Comparison of ENCODE assay signal across 1 cellular context in genomic region chr9:108671794-108672193, GRCh38.
TF ChIP-seq lines count a peak whose summit lies in the region.

No MANE protein-coding gene starts in this region.

TF ChIP-seq in WTC11, 78 proteins besides CTCF, POLR2A, EP300 and RAD21 (continued from another document):
- TF ChIP-seq, protein P1, sequence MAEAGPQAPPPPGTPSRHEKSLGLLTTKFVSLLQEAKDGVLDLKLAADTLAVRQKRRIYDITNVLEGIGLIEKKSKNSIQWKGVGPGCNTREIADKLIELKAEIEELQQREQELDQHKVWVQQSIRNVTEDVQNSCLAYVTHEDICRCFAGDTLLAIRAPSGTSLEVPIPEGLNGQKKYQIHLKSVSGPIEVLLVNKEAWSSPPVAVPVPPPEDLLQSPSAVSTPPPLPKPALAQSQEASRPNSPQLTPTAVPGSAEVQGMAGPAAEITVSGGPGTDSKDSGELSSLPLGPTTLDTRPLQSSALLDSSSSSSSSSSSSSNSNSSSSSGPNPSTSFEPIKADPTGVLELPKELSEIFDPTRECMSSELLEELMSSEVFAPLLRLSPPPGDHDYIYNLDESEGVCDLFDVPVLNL (CRISPR knock-in tag; IDR thresholded peaks at IDR 0.05; ENCODE audit: borderline replicate concordance, low read depth), result no peak
- TF ChIP-seq, protein P2, sequence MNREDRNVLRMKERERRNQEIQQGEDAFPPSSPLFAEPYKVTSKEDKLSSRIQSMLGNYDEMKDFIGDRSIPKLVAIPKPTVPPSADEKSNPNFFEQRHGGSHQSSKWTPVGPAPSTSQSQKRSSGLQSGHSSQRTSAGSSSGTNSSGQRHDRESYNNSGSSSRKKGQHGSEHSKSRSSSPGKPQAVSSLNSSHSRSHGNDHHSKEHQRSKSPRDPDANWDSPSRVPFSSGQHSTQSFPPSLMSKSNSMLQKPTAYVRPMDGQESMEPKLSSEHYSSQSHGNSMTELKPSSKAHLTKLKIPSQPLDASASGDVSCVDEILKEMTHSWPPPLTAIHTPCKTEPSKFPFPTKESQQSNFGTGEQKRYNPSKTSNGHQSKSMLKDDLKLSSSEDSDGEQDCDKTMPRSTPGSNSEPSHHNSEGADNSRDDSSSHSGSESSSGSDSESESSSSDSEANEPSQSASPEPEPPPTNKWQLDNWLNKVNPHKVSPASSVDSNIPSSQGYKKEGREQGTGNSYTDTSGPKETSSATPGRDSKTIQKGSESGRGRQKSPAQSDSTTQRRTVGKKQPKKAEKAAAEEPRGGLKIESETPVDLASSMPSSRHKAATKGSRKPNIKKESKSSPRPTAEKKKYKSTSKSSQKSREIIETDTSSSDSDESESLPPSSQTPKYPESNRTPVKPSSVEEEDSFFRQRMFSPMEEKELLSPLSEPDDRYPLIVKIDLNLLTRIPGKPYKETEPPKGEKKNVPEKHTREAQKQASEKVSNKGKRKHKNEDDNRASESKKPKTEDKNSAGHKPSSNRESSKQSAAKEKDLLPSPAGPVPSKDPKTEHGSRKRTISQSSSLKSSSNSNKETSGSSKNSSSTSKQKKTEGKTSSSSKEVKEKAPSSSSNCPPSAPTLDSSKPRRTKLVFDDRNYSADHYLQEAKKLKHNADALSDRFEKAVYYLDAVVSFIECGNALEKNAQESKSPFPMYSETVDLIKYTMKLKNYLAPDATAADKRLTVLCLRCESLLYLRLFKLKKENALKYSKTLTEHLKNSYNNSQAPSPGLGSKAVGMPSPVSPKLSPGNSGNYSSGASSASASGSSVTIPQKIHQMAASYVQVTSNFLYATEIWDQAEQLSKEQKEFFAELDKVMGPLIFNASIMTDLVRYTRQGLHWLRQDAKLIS (CRISPR knock-in tag; IDR thresholded peaks at IDR 0.05; ENCODE audit: borderline replicate concordance), result no peak
- TF ChIP-seq SOX15 (CRISPR knock-in tag; IDR thresholded peaks at IDR 0.05) (no peak), NFYB (CRISPR knock-in tag; conservative IDR thresholded peaks at IDR 0.05; ENCODE audit: low read depth) (no peak), RELA (CRISPR knock-in tag; IDR thresholded peaks at IDR 0.05; ENCODE audit: borderline replicate concordance) (no peak), ZBTB43 (CRISPR knock-in tag; IDR thresholded peaks at IDR 0.05) (no peak), ATF1 (CRISPR knock-in tag; IDR thresholded peaks at IDR 0.05) (no peak)
